8 cellular contexts compared by ENCODE assay signal in the genomic region with DNA sequence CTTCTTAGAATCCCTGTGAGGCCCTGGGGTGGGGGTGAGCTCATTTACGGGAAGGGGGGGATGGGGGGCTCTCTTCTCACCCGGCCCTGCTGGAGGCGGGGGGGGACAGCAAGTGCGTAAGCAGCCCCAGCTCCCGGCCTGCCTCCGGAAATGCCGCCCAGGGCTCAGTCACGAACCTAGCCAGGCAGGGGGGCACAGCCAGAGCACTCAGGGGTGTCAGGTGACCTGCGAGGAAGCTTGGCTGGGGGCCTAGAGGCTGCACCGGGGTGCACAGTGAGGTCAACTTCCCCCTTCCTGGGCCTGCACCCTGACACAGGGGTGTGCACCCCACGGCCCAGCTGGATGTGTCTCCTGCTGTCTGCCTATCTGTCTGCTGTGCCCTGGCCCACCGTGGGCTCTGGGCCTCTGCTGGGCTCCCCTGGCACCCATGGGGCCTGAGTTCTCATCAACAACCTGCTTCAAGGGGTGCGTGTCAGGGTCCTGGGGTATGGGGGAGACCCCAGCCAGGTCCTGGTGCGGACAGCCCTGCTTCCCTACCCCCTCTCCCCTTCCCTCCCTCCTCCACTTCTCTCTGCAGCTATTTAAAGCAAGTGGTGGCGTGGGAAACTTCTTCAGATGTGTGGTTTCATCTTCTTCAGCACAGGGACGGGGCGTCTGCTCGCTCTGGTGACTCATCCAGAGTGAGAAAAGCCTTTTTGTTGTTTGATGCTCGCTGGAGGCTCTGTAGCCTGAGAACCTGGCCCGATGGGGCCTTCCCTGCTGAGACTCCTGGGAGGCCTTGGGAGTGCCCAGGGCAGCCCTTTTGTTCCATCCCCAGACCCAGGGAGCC.
DNase-seq lines count a peak whose midpoint lies in the region; ATAC-seq, FAIRE-seq and TF ChIP-seq lines count a peak whose summit lies in the region.

No MANE protein-coding gene starts in this region.

- peak; percentile 64 for ATAC-seq in HG03095 (IDR thresholded peaks at IDR 0.05; ENCODE audit: unreplicated experiment)

- peaks cover 2% of the 10 kb centered on the region for H3K27me3 Mint-ChIP-seq in progenitor cell of endocrine pancreas

- H3K36me3 Mint-ChIP-seq in progenitor cell of endocrine pancreas (ENCODE audit: insufficient read depth) = no peaks in the 10 kb centered on the region

- H3K9me3 Mint-ChIP-seq in progenitor cell of endocrine pancreas (ENCODE audit: low read depth) = no peaks in the 10 kb centered on the region

- no peak for TF ChIP-seq CTCF in progenitor cell of endocrine pancreas (IDR thresholded peaks at IDR 0.05; ENCODE audit: unreplicated experiment)

- DNase-seq in SHP77 (lab: John Stamatoyannopoulos, UW) (peak; percentile 27 to 59), SHP77 treated with DMSO at 0.1 percent for 48 hours (lab: John Stamatoyannopoulos, UW) (no peak), RPMI8226 (peak; percentile 98), globus pallidus (ENCODE audit: low spot score) (peak; percentile 43), progenitor cell of endocrine pancreas (ENCODE audit: low spot score, unreplicated experiment) (no peak), urothelium cell line (ENCODE audit: low spot score) (peak; percentile 91)
- peak; percentile 94 for DNase-seq in activated effector memory CD4-positive, alpha-beta T cell treated with Interleukin-2 at 50 U/mL for 16 hours

- H3K4me1 Mint-ChIP-seq in progenitor cell of endocrine pancreas (ENCODE audit: low read depth) = no peaks in the 10 kb centered on the region

- no peak overlapping the region for H3K4me3 Mint-ChIP-seq in progenitor cell of endocrine pancreas (ENCODE audit: low read depth)

- peak overlapping the region; percentile 49 for H3K27ac Mint-ChIP-seq in progenitor cell of endocrine pancreas

- peak; percentile 40 for FAIRE-seq in urothelium cell line (lab: Jason Lieb, UNC)

Comparison
In these comparisons a context has a peak if more than half of its experiments do, and no peak if none do; other contexts are left out.
1. DNase-seq: peak in SHP77 (2 of 2), RPMI8226 (single experiment), activated effector memory CD4-positive, alpha-beta T cell treated with Interleukin-2 at 50 U/mL for 16 hours (single experiment), globus pallidus (single experiment) and urothelium cell line (single experiment); none in SHP77 treated with DMSO at 0.1 percent for 48 hours (single experiment) and progenitor cell of endocrine pancreas (single experiment).